ENCODE assay signal across 20 cellular contexts in genomic region chr7:152392254-152392653, GRCh38. TPM values are rescaled to one million over a fixed set of nuclear protein-coding genes. Genes with fewer than 3 reads are reported as not detected.
A peak's percentile ranks its signal among the peaks of the same experiment; 100 is the strongest.
DNase-seq lines count a peak whose midpoint lies in the region; ATAC-seq, FAIRE-seq and TF ChIP-seq lines count a peak whose summit lies in the region.
"Had no signal": no experiment of that assay in that cellular context is flagged by ENCODE, and none has a peak within 500 bp of the region (broad histone marks: within the 10 kb centered on the region; RNA-seq: fewer than 3 reads in every experiment).

No MANE protein-coding gene starts in this region.

- TF ChIP-seq RAD21 in HepG2 (CRISPR knock-in tag; IDR thresholded peaks at IDR 0.05), result no peak

- TF ChIP-seq EP300 in HepG2 (IDR thresholded peaks at IDR 0.05; ENCODE audit: low read depth in 2 of 2, low read length in 2 of 2) (no peak), HepG2 (CRISPR knock-in tag; IDR thresholded peaks at IDR 0.05; ENCODE audit: borderline replicate concordance) (no peak)

- no peaks in the 10 kb centered on the region for H3K4me1 ChIP-seq in HepG2 (ENCODE audit: insufficient read depth, low read length)

- in situ Hi-C loops in HepG2 (cut with HindIII; ENCODE audit: extremely low pct_ligation_motif_present, low pct_unique_long_range_greater_than_20kb), result no loop called here

- peaks cover 4% of the 10 kb centered on the region; the same call in 1 of the 2 replicates for H3K9me3 ChIP-seq in HepG2 (ENCODE audit: low read length)
- H3K9me3 ChIP-seq: heart left ventricle, prostate gland had no signal

- DNase-seq in natural killer cell (no peak), HepG2 (ENCODE audit: low spot score) (no peak), AG08395 (ENCODE audit: low spot score) (no peak), Ammon's horn (ENCODE audit: low spot score) (no peak)
- DNase-seq in natural killer cell treated with Interleukin-12 subunit alpha and Interleukin-12 subunit beta and Interleukin-15 and Interleukin-18, amount 100 ng/mL, for 72 hours (ENCODE audit: low spot score), result no peak
- DNase-seq in effector memory CD8-positive, alpha-beta T cell, result no peak
- DNase-seq: activated CD8-positive, alpha-beta memory T cell treated with anti-CD3 and anti-CD28 coated beads for 24 hours; anterior cingulate cortex; erythroblast; heart left ventricle; kidney; NCI-H1694; NCI-H510A treated with DMSO at 0.1 percent for 48 hours; OCI-M1; tibial artery had no signal

- CTCF ChIA-PET in HepG2 (lab: Yijun Ruan, JAX; ENCODE audit: low intra/inter-chr PET ratio, low total read pairs), result no interaction called here

- POLR2A ChIA-PET in HepG2 (lab: Yijun Ruan, JAX), result no interaction called here

- no peak overlapping the region for H3K4me3 ChIP-seq in HepG2 (replicated peaks in 1 of 3; ENCODE audit: insufficient read depth in 1 of 3, low read depth in 2 of 3, low read length in 3 of 3)
- H3K4me3 ChIP-seq: heart left ventricle, prostate gland, tibial artery had no signal

- 95% methylated on average over 1 of the region's 1 CpG for WGBS in HepG2 (ENCODE audit: low lambda C conversion rate)

- no peak for FAIRE-seq in HepG2 (lab: Jason Lieb, UNC)
- FAIRE-seq: colon, kidney had no signal

- 0 out of 2 replicates have a peak, but pooled peaks cover 3% of the 10 kb centered on the region for H4K20me1 ChIP-seq in HepG2 (ENCODE audit: insufficient read depth, low read length)

- intact Hi-C loops in natural killer cell (cut with micrococcal nuclease) (no loop called here), HepG2 (cut with micrococcal nuclease; ENCODE audit: unreplicated experiment) (no loop called here)

- no peaks in the 10 kb centered on the region for H3K27me3 Mint-ChIP-seq in natural killer cell (ENCODE audit: low read depth in 2 of 2)
- no peaks in the 10 kb centered on the region for H3K27me3 Mint-ChIP-seq in natural killer cell treated with Interleukin-12 subunit alpha and Interleukin-12 subunit beta and Interleukin-15 and Interleukin-18, amount 100 ng/mL, for 72 hours
- H3K27me3 Mint-ChIP-seq in effector memory CD8-positive, alpha-beta T cell, result no peaks in the 10 kb centered on the region

- H3K36me3 Mint-ChIP-seq in natural killer cell, result no peaks in the 10 kb centered on the region
- H3K36me3 Mint-ChIP-seq in natural killer cell treated with Interleukin-12 subunit alpha and Interleukin-12 subunit beta and Interleukin-15 and Interleukin-18, amount 100 ng/mL, for 72 hours, result no peaks in the 10 kb centered on the region
- H3K36me3 Mint-ChIP-seq in effector memory CD8-positive, alpha-beta T cell (ENCODE audit: insufficient read depth), result peaks cover 12% of the 10 kb centered on the region

- peak overlapping the region; percentile 0 for H3K4me3 Mint-ChIP-seq in natural killer cell
- no peak overlapping the region for H3K4me3 Mint-ChIP-seq in natural killer cell treated with Interleukin-12 subunit alpha and Interleukin-12 subunit beta and Interleukin-15 and Interleukin-18, amount 100 ng/mL, for 72 hours
- peak overlapping the region in 1 of 2 donors; percentile 1 for H3K4me3 Mint-ChIP-seq in effector memory CD8-positive, alpha-beta T cell

- H2AFZ ChIP-seq in HepG2 (ENCODE audit: low read length), result no peak overlapping the region

- peak overlapping the region; percentile 20 to 51 for H3K27ac Mint-ChIP-seq in natural killer cell
- H3K27ac Mint-ChIP-seq in natural killer cell treated with Interleukin-12 subunit alpha and Interleukin-12 subunit beta and Interleukin-15 and Interleukin-18, amount 100 ng/mL, for 72 hours, result peak overlapping the region in 1 of 2 donors; percentile 30
- H3K27ac Mint-ChIP-seq in effector memory CD8-positive, alpha-beta T cell, result peak overlapping the region; percentile 38 to 70

- no peak for TF ChIP-seq POLR2A in HepG2 (IDR thresholded peaks at IDR 0.05; ENCODE audit: insufficient read depth in 1 of 2, low read depth in 2 of 2, low read length in 2 of 2)

- peaks cover 2 to 3% of the 10 kb centered on the region in 2 donors for H3K9me3 Mint-ChIP-seq in natural killer cell
- H3K9me3 Mint-ChIP-seq in natural killer cell treated with Interleukin-12 subunit alpha and Interleukin-12 subunit beta and Interleukin-15 and Interleukin-18, amount 100 ng/mL, for 72 hours, result no peaks in the 10 kb centered on the region
- H3K9me3 Mint-ChIP-seq in effector memory CD8-positive, alpha-beta T cell, result no peaks in the 10 kb centered on the region

- no TSS peak for BruUV-seq in HepG2 (replicated peaks; lab: Mats Ljungman, UMichigan)

- no peak for ATAC-seq in natural killer cell
- ATAC-seq in natural killer cell treated with Interleukin-12 subunit alpha and Interleukin-12 subunit beta and Interleukin-15 and Interleukin-18, amount 100 ng/mL, for 72 hours, result no peak
- ATAC-seq in HG03095 (IDR thresholded peaks at IDR 0.05; ENCODE audit: unreplicated experiment), result peak; percentile 49
- no peak for ATAC-seq in effector memory CD8-positive, alpha-beta T cell (replicated peaks)
- no peak for ATAC-seq in HepG2
- no peak for ATAC-seq in GM21529 (IDR thresholded peaks at IDR 0.05; ENCODE audit: unreplicated experiment)
- ATAC-seq: heart left ventricle had no signal

- H3K4me1 Mint-ChIP-seq in natural killer cell, result peaks cover 41 to 44% of the 10 kb centered on the region in 2 donors
- H3K4me1 Mint-ChIP-seq in natural killer cell treated with Interleukin-12 subunit alpha and Interleukin-12 subunit beta and Interleukin-15 and Interleukin-18, amount 100 ng/mL, for 72 hours (ENCODE audit: low read depth in 2 of 2), result peaks cover 26 to 29% of the 10 kb centered on the region in 2 donors
- H3K4me1 Mint-ChIP-seq in effector memory CD8-positive, alpha-beta T cell (ENCODE audit: low read depth in 2 of 2), result peaks cover 37 to 50% of the 10 kb centered on the region in 2 donors

- H3K36me3 ChIP-seq in HepG2 (replicated peaks in 1 of 2; ENCODE audit: control insufficient read depth in 1 of 2, insufficient read depth in 2 of 2, low read length in 2 of 2), result no peaks in the 10 kb centered on the region
- H3K36me3 ChIP-seq: heart left ventricle, prostate gland, tibial artery had no signal

- no peak overlapping the region for H3K4me2 ChIP-seq in HepG2 (ENCODE audit: low read depth, low read length)

- no peak overlapping the region for H3K27ac ChIP-seq in HepG2 (ENCODE audit: extremely low read length, insufficient read depth, low read length)
- H3K27ac ChIP-seq: 22Rv1, heart left ventricle, prostate gland, tibial artery had no signal

- H3K9ac ChIP-seq in HepG2 (ENCODE audit: insufficient read depth, low read depth, low read length), result no peak overlapping the region

- H3K27me3 ChIP-seq in HepG2 (ENCODE audit: control insufficient read depth in 1 of 2, insufficient read depth in 2 of 2, low read length in 2 of 2), result no peaks in the 10 kb centered on the region; a peak in 1 of 5 replicates
- H3K27me3 ChIP-seq: heart left ventricle, tibial artery had no signal

- peaks cover 45% of the 10 kb centered on the region for H3K79me2 ChIP-seq in HepG2 (ENCODE audit: insufficient read depth, low read length)

- TF ChIP-seq CTCF in natural killer cell (IDR thresholded peaks at IDR 0.05) (no peak), HepG2 (CRISPR knock-in tag; IDR thresholded peaks at IDR 0.05) (no peak)

TF ChIP-seq in HepG2, 621 proteins besides CTCF, POLR2A, EP300 and RAD21 (continues in another document):
- TF ChIP-seq THAP9 (CRISPR knock-in tag; IDR thresholded peaks at IDR 0.05; ENCODE audit: borderline replicate concordance), result no peak

RNA-seq across cellular contexts. Expression of gene KMT2C, which starts 43.5 kb away (rescaled TPM):
- total RNA-seq in natural killer cell (100 to 1,000 TPM; 159 to 177 (median 167) TPM), HepG2 (2016; rRNA removed; fragmentation: Illumina TruSeq; extraction: Trizol) (14.4 and 22.9 TPM in 2 replicates)
- 100 to 1,000 TPM in 1 of 2 donors, 10 to 100 TPM in 1; 71.2 to 105 TPM for total RNA-seq in natural killer cell treated with Interleukin-12 subunit alpha and Interleukin-12 subunit beta and Interleukin-15 and Interleukin-18, amount 100 ng/mL, for 72 hours
- total RNA-seq in HepG2 (2016; cell fraction: cytosol; rRNA removed; fragmentation: Illumina TruSeq; extraction: Trizol; ENCODE audit: low read depth), result 27.0 and 27.7 TPM in 2 replicates
- 14.4 and 19.1 TPM in 2 replicates for total RNA-seq in HepG2 (2016; cell fraction: insoluble cytoplasmic fraction; rRNA removed; fragmentation: Illumina TruSeq; extraction: Trizol)
- total RNA-seq in HepG2 (2016; cell fraction: membrane; rRNA removed; fragmentation: Illumina TruSeq; extraction: Trizol), result 17.0 and 21.9 TPM in 2 replicates
- total RNA-seq in HepG2 (2016; cell fraction: nucleus; rRNA removed; fragmentation: Illumina TruSeq; extraction: Trizol), result 48.1 and 51.6 TPM in 2 replicates
- 7.1 and 7.5 TPM in 2 replicates for polyA plus RNA-seq in HepG2 (2011; rRNA removed)
- polyA plus RNA-seq in HepG2 (2011; cell fraction: cytosol; rRNA removed), result 4.1 and 6.3 TPM in 2 replicates
- 15.2 and 17.5 TPM in 2 replicates for polyA plus RNA-seq in HepG2 (2011; cell fraction: nucleus; rRNA removed)
- 11.9 and 12.7 TPM in 2 replicates for polyA plus RNA-seq in HepG2 (2012)
- 0.25 and 0.36 TPM in 2 replicates for polyA plus RNA-seq in HepG2 (2016; cell fraction: cytosol; fragmentation: Illumina TruSeq; extraction: Trizol; ENCODE audit: low read depth)
- polyA plus RNA-seq in HepG2 (2016; cell fraction: insoluble cytoplasmic fraction; fragmentation: Illumina TruSeq; extraction: Trizol; ENCODE audit: low read depth), result 5.8 and 7.4 TPM in 2 replicates
- polyA plus RNA-seq in HepG2 (2016; cell fraction: membrane; fragmentation: Illumina TruSeq; extraction: Trizol; ENCODE audit: low read depth), result 0.54 and 1.00 TPM in 2 replicates
- polyA plus RNA-seq in HepG2 (2016; cell fraction: nucleus; fragmentation: Illumina TruSeq; extraction: Trizol; ENCODE audit: insufficient read depth, low read depth), result 14.9 and 20.0 TPM in 2 replicates
- polyA minus RNA-seq in HepG2 (2011; rRNA and poly(A)+ RNA removed; ENCODE audit: low replicate concordance), result 22.0 and 25.5 TPM in 2 replicates
- 17.4 and 19.6 TPM in 2 replicates for polyA minus RNA-seq in HepG2 (2011; cell fraction: cytosol; rRNA and poly(A)+ RNA removed)
- polyA minus RNA-seq in HepG2 (2011; cell fraction: nucleus; rRNA and poly(A)+ RNA removed), result 87.2 and 102 TPM in 2 replicates
